In genomic region chr1:39788426-39788757, GRCh38 we compare ENCODE assay signal across 8 cellular contexts. TPM values are rescaled to one million over a fixed set of nuclear protein-coding genes. Genes with fewer than 3 reads are reported as not detected.
DNase-seq lines count a peak whose midpoint lies in the region; ATAC-seq and TF ChIP-seq lines count a peak whose summit lies in the region.

No MANE protein-coding gene starts in this region.

- 0% methylated on average over 2 of the region's 51 CpGs for WGBS in mammary epithelial cell (ENCODE audit: low coverage, missing lambda C conversion rate)

- RAD21 ChIA-PET in HCT116 (lab: Charles Lee; ENCODE audit: low non-redundant PET in 1 of 2, low total read pairs in 2 of 2, uncharacterized antibody in 2 of 2, unreplicated experiment in 2 of 2) = no interaction called here

- H3K4me1 Mint-ChIP-seq in CD14-positive monocyte = peaks cover 37% of the 10 kb centered on the region
- H3K4me1 Mint-ChIP-seq in natural killer cell = peaks cover 5 to 15% of the 10 kb centered on the region in 2 donors

- intact Hi-C loops in CD14-positive monocyte (cut with micrococcal nuclease) (loop anchor here in 1 of 2 donors (10.0 kb wide), 1 partner anchor 54 kb away; the partner anchor contains the start of gene PPIE), HCT116 (cut with micrococcal nuclease) (no loop called here), mammary epithelial cell (cut with micrococcal nuclease) (no loop called here), natural killer cell (cut with micrococcal nuclease) (no loop called here)

- BruUV-seq in HCT116 (replicated peaks; lab: Mats Ljungman, UMichigan) = no TSS peak
- no TSS peak for BruUV-seq in mammary epithelial cell (replicated peaks; lab: Mats Ljungman, UMichigan)

- H3K9ac ChIP-seq in HCT116 (ENCODE audit: low read length) (peak overlapping the region; percentile 81), mammary epithelial cell (ENCODE audit: insufficient read depth, low read length) (no peak overlapping the region)

- H3K9me3 ChIP-seq in HCT116 (ENCODE audit: control insufficient read depth in 1 of 2, insufficient read depth in 1 of 2, low read depth in 1 of 2, low read length in 2 of 2) = no peaks in the 10 kb centered on the region
- H3K9me3 ChIP-seq in mammary epithelial cell (replicated peaks; ENCODE audit: insufficient read depth, low read length) = no peaks in the 10 kb centered on the region

- H3K27ac Mint-ChIP-seq in CD14-positive monocyte (no peak overlapping the region), natural killer cell (no peak overlapping the region)

- H3K79me2 ChIP-seq in HCT116 (ENCODE audit: insufficient read depth, low read length) = no peaks in the 10 kb centered on the region; the same call in 1 of the 2 replicates
- no peaks in the 10 kb centered on the region for H3K79me2 ChIP-seq in mammary epithelial cell (ENCODE audit: insufficient read depth, low read length)

- H3K9me3 Mint-ChIP-seq in CD14-positive monocyte (peaks cover 0 to 2% (median 0%) of the 10 kb centered on the region in 7 donors), natural killer cell (no peaks in the 10 kb centered on the region)

- peak overlapping the region; percentile 91 for H3K4me2 ChIP-seq in HCT116 (ENCODE audit: low read length)
- peak overlapping the region; percentile 92 for H3K4me2 ChIP-seq in mammary epithelial cell (ENCODE audit: insufficient read depth, low read depth, low read length)

- no peak for TF ChIP-seq RAD21 in HCT116 (IDR thresholded peaks at IDR 0.05; ENCODE audit: low read depth)

- CTCF ChIA-PET in HCT116 (lab: Charles Lee) = interaction anchor here (0.7 kb wide), 1 partner anchor 690 kb away, joined by 3 read pairs; no protein-coding TSS in a partner anchor
- CTCF ChIA-PET in mammary epithelial cell (lab: Charles Lee; ENCODE audit: low non-redundant PET) = no interaction called here

- H4K20me1 ChIP-seq in HCT116 (ENCODE audit: insufficient read depth) (no peaks in the 10 kb centered on the region), mammary epithelial cell (ENCODE audit: insufficient read depth, low read length) (no peaks in the 10 kb centered on the region)

- in situ Hi-C loops in mammary epithelial cell (cut with MboI; ENCODE audit: low sequenced_read_pairs in 2 of 2) = no loop called here

- ATAC-seq in HCT116 (peak; percentile 59), natural killer cell (peak; percentile 38 to 43 (median 39)), GM19397 (IDR thresholded peaks at IDR 0.05; ENCODE audit: unreplicated experiment) (no peak)

- no peak for TF ChIP-seq POLR2A in HCT116 (IDR thresholded peaks at IDR 0.05; ENCODE audit: borderline replicate concordance, extremely low read depth, insufficient read depth, insufficient read length)

- TF ChIP-seq CTCF in CD14-positive monocyte (IDR thresholded peaks at IDR 0.05) (no peak), HCT116 (IDR thresholded peaks at IDR 0.05 in 2 of 3, conservative IDR thresholded peaks at IDR 0.05 in 1 of 3; ENCODE audit: borderline replicate concordance in 1 of 3, insufficient read depth in 1 of 3, low read depth in 2 of 3, low read length in 2 of 3) (no peak), mammary epithelial cell (conservative IDR thresholded peaks at IDR 0.05 in 1 of 2, IDR thresholded peaks at IDR 0.05 in 1 of 2; ENCODE audit: extremely low read depth in 1 of 2, insufficient read depth in 1 of 2, low read depth in 1 of 2, low read length in 2 of 2) (no peak), natural killer cell (IDR thresholded peaks at IDR 0.05) (no peak)

- H3K27me3 Mint-ChIP-seq in CD14-positive monocyte (ENCODE audit: low read depth in 3 of 3) = peaks cover 9 to 14% (median 12%) of the 10 kb centered on the region in 3 donors
- H3K27me3 Mint-ChIP-seq in natural killer cell (ENCODE audit: low read depth in 2 of 2) = no peaks in the 10 kb centered on the region

- peak overlapping the region; percentile 39 to 69 for H3K4me3 Mint-ChIP-seq in CD14-positive monocyte
- H3K4me3 Mint-ChIP-seq in natural killer cell = no peak overlapping the region

- no peaks in the 10 kb centered on the region for H3K36me3 ChIP-seq in HCT116 (ENCODE audit: control insufficient read depth in 1 of 2, insufficient read depth in 2 of 2, low read length in 2 of 2)
- H3K36me3 ChIP-seq in mammary epithelial cell (ENCODE audit: insufficient read depth, low read length) = no peaks in the 10 kb centered on the region

- dilution Hi-C loops in mammary epithelial cell (cut with HindIII; ENCODE audit: low sequenced_read_pairs) = no loop called here

- POLR2A ChIA-PET in HCT116 (lab: Charles Lee) = interaction anchor here (1.0 kb wide), 1 partner anchor 10 kb away, joined by 5 read pairs; no protein-coding TSS in a partner anchor

- H3K4me3 ChIP-seq in HCT116 (replicated peaks in 1 of 2; ENCODE audit: low read depth in 1 of 2, low read length in 2 of 2) (peak overlapping the region; percentile 51 to 69), mammary epithelial cell (replicated peaks in 1 of 3; ENCODE audit: insufficient read depth in 1 of 3, low read depth in 2 of 3, low read length in 3 of 3) (peak overlapping the region in 2 of 3 experiments; percentile 45)

- no peaks in the 10 kb centered on the region for H3K27me3 ChIP-seq in HCT116 (ENCODE audit: insufficient read depth, low read length)
- peaks cover 10% of the 10 kb centered on the region for H3K27me3 ChIP-seq in mammary epithelial cell (ENCODE audit: insufficient read depth, low read length)

- peaks cover 0 to 4% of the 10 kb centered on the region in 2 donors for H3K36me3 Mint-ChIP-seq in CD14-positive monocyte
- no peaks in the 10 kb centered on the region for H3K36me3 Mint-ChIP-seq in natural killer cell

- DNase-seq in CD14-positive monocyte (ENCODE audit: low spot score) = no peak
- no peak for DNase-seq in HCT116 (ENCODE audit: low read depth, low spot score)
- no peak for DNase-seq in mammary epithelial cell
- no peak for DNase-seq in natural killer cell
- no peak for DNase-seq in CD1c-positive myeloid dendritic cell (ENCODE audit: extremely low spot score)
- no peak for DNase-seq in NCI-H446 treated with DMSO at 0.1 percent for 48 hours (lab: John Stamatoyannopoulos, UW)
- DNase-seq in EL = no peak

- H2AFZ ChIP-seq in HCT116 (ENCODE audit: low read depth, low read length, poor library complexity, severe bottlenecking) = no peak overlapping the region
- peak overlapping the region; percentile 86 for H2AFZ ChIP-seq in mammary epithelial cell (ENCODE audit: low read depth, low read length)

- peaks cover 13 to 23% of the 10 kb centered on the region in 2 experiments; a peak in 3 of 4 replicates for H3K4me1 ChIP-seq in HCT116 (ENCODE audit: control insufficient read depth in 1 of 2, insufficient read depth in 2 of 2, low read length in 2 of 2)
- H3K4me1 ChIP-seq in mammary epithelial cell (ENCODE audit: insufficient read depth, low read length) = peaks cover 10% of the 10 kb centered on the region

- peak overlapping the region; percentile 71; the same call in 1 of the 2 replicates for H3K27ac ChIP-seq in HCT116 (ENCODE audit: low read depth, low read length)
- no peak overlapping the region for H3K27ac ChIP-seq in mammary epithelial cell (ENCODE audit: insufficient read depth, low read depth, low read length)

- no peaks in the 10 kb centered on the region for H3K9me2 ChIP-seq in HCT116 (ENCODE audit: insufficient read depth)

TF ChIP-seq in HCT116, 20 proteins besides CTCF, POLR2A, EP300 and RAD21 (continues in another document):
- TF ChIP-seq REST (IDR thresholded peaks at IDR 0.05; ENCODE audit: low read depth) = no peak
- no peak for TF ChIP-seq JUND (IDR thresholded peaks at IDR 0.05)
- no peak for TF ChIP-seq TCF7L2 (IDR thresholded peaks at IDR 0.05; ENCODE audit: borderline replicate concordance, extremely low read depth, insufficient read depth, insufficient read length)
- no peak for TF ChIP-seq CEBPB (IDR thresholded peaks at IDR 0.05; ENCODE audit: low read depth)
- no peak for TF ChIP-seq CBX3 (IDR thresholded peaks at IDR 0.05; ENCODE audit: low read depth)
- TF ChIP-seq EZH2phosphoT487 (IDR thresholded peaks at IDR 0.05; ENCODE audit: borderline replicate concordance) = no peak

RNA-seq across cellular contexts. Expression of gene BMP8B, which starts 0.3 kb away (rescaled TPM):
- polyA plus RNA-seq in CD14-positive monocyte = under 1 TPM; 0.14 to 0.24 TPM
- total RNA-seq in HCT116 (2021; ENCODE audit: unreplicated experiment) = 9.5 TPM
- polyA plus RNA-seq in HCT116 (2012) = 7.0 and 7.1 TPM in 2 replicates
- not detected for total RNA-seq in mammary epithelial cell
- polyA plus RNA-seq in mammary epithelial cell = 0.06 TPM
- not detected for polyA minus RNA-seq in mammary epithelial cell
- 1 to 10 TPM; 2.8 to 4.3 (median 3.6) TPM for total RNA-seq in natural killer cell

RNA-seq across cellular contexts. Expression of gene OXCT2, which starts 17.2 kb away (rescaled TPM):
- polyA plus RNA-seq in CD14-positive monocyte (under 1 TPM; 0.16 to 0.38 TPM), mammary epithelial cell (0.27 TPM)
- total RNA-seq in HCT116 (2021; ENCODE audit: unreplicated experiment) (3.7 TPM), mammary epithelial cell (1 to 10 TPM in 1 of 2 donors, under 1 TPM in 1; 0.28 to 1.7 TPM), natural killer cell (1 to 10 TPM in 2 of 3 donors, under 1 TPM in 1; 0.42 to 2.2 (median 1.9) TPM)
- polyA plus RNA-seq in HCT116 (2012) = 1.3 and 1.4 TPM in 2 replicates
- not detected for polyA minus RNA-seq in mammary epithelial cell

RNA-seq across cellular contexts. Expression of gene PPIE, which starts 49.7 kb away (rescaled TPM):
- polyA plus RNA-seq in CD14-positive monocyte = 10 to 100 TPM; 48.9 to 55.9 TPM
- total RNA-seq in HCT116 (2021; ENCODE audit: unreplicated experiment) = 73.8 TPM
- polyA plus RNA-seq in HCT116 (2012) = 81.6 and 87.9 TPM in 2 replicates
- total RNA-seq in mammary epithelial cell = 10 to 100 TPM; 25.0 to 50.4 TPM
- polyA plus RNA-seq in mammary epithelial cell = 76.7 TPM
- 4.9 TPM for polyA minus RNA-seq in mammary epithelial cell
- total RNA-seq in natural killer cell = 10 to 100 TPM; 44.3 to 62.8 (median 59.8) TPM
